Comparison of ENCODE assay signal across 9 cellular contexts in the genomic region with DNA sequence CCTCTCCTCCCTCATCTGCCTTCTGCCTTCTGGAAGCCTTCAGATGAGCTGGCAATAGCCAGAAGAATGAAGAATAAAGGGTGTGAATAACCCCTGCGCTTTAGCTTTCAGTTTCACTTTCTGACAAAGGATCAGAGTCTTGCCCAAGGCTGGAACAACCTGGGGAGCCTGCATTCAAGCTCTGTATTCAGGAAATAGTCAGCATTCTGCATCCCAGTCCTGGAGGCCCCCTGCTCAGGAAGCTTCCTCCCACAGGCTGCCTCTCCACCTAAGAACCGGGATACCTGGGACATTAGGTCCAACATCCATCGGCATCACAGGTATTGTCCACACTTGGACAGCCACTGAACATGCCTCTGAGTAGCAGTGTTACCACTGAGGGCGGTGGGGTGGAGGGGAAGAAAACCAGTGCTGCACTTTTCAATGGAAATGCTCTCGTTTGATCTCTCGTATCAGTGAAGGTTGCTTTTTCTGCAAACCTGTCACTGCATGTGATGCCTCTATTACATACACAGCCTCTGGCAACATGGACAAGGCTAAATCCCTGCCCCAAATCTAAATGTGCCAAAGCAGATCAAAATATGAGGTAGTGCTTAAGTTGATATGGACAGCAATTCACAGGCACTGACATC. TPM values are rescaled to one million over a fixed set of nuclear protein-coding genes. Genes with fewer than 3 reads are reported as not detected.
A peak's percentile ranks its signal among the peaks of the same experiment; 100 is the strongest.
DNase-seq lines count a peak whose midpoint lies in the region; ATAC-seq and TF ChIP-seq lines count a peak whose summit lies in the region.
"Had no signal": no experiment of that assay in that cellular context is flagged by ENCODE, and none has a peak within 500 bp of the region (broad histone marks: within the 10 kb centered on the region; RNA-seq: fewer than 3 reads in every experiment).

No MANE protein-coding gene starts in this region.

- H3K27ac Mint-ChIP-seq in endothelial cell (ENCODE audit: unreplicated experiment), result no peak overlapping the region

- H3K4me3 ChIP-seq in parathyroid adenoma (ENCODE audit: low read depth, low read length), result no peak overlapping the region
- no peak overlapping the region for H3K4me3 ChIP-seq in psoas muscle

- H3K36me3 ChIP-seq in parathyroid adenoma (ENCODE audit: control insufficient read depth, insufficient read depth, low read length) (no peaks in the 10 kb centered on the region), psoas muscle (ENCODE audit: insufficient read depth in 1 of 2, low read depth in 1 of 2) (no peaks in the 10 kb centered on the region)

- no peaks in the 10 kb centered on the region for H3K9me3 Mint-ChIP-seq in endothelial cell (ENCODE audit: unreplicated experiment)
- H3K9me3 Mint-ChIP-seq: central memory CD8-positive, alpha-beta T cell had no signal

- whole genome bisulfite sequencing in psoas muscle, 3 donors, result 50 to 71% (median 68%) methylated on average over 6 of the region's 6 CpGs

- H3K27me3 ChIP-seq in parathyroid adenoma (ENCODE audit: control insufficient read depth, insufficient read depth, low read length) (no peaks in the 10 kb centered on the region), psoas muscle (ENCODE audit: insufficient read depth in 3 of 3, low read length in 2 of 3) (peaks cover 0 to 3% (median 0%) of the 10 kb centered on the region in 3 donors)

- TF ChIP-seq CTCF in endothelial cell (IDR thresholded peaks at IDR 0.05; ENCODE audit: unreplicated experiment), result no peak
- no peak for TF ChIP-seq CTCF in parathyroid adenoma (IDR thresholded peaks at IDR 0.05)
- TF ChIP-seq CTCF in psoas muscle (IDR thresholded peaks at IDR 0.05), result no peak

- intact Hi-C loops in psoas muscle (cut with DNase I), result no loop called here

- H3K27me3 Mint-ChIP-seq in endothelial cell (ENCODE audit: unreplicated experiment), result no peaks in the 10 kb centered on the region
- H3K27me3 Mint-ChIP-seq: central memory CD8-positive, alpha-beta T cell had no signal

- peak overlapping the region; percentile 42 for H2AFZ ChIP-seq in parathyroid adenoma

- peak overlapping the region; percentile 16 for H3K4me3 Mint-ChIP-seq in endothelial cell (ENCODE audit: unreplicated experiment)
- H3K4me3 Mint-ChIP-seq: central memory CD8-positive, alpha-beta T cell had no signal

- H3K79me2 ChIP-seq in parathyroid adenoma, result no peaks in the 10 kb centered on the region

- no peaks in the 10 kb centered on the region for H3K4me1 ChIP-seq in parathyroid adenoma
- H3K4me1 ChIP-seq in psoas muscle, result no peaks in the 10 kb centered on the region

- H3K36me3 Mint-ChIP-seq in endothelial cell (ENCODE audit: low read depth, unreplicated experiment), result no peaks in the 10 kb centered on the region

- H3K9ac ChIP-seq in parathyroid adenoma, result no peak overlapping the region

- no peaks in the 10 kb centered on the region for H3K9me3 ChIP-seq in parathyroid adenoma (ENCODE audit: control insufficient read depth, low read length)
- H3K9me3 ChIP-seq in psoas muscle, result no peaks in the 10 kb centered on the region

- DNase-seq in M059J (ENCODE audit: low read depth) (peak; percentile 75), endothelial cell (ENCODE audit: low spot score) (peak; percentile 6), psoas muscle (no peak), mesenteric fat pad (ENCODE audit: low spot score) (no peak)
- DNase-seq: NCI-H1105 treated with DMSO at 0.1 percent for 48 hours had no signal

- H3K4me1 Mint-ChIP-seq in endothelial cell (ENCODE audit: unreplicated experiment), result peaks cover 10% of the 10 kb centered on the region

- no peak overlapping the region for H3K4me2 ChIP-seq in parathyroid adenoma (ENCODE audit: low read length)

- H3K27ac ChIP-seq in parathyroid adenoma (no peak overlapping the region), psoas muscle (no peak overlapping the region)

- peak; percentile 59 for ATAC-seq in GM21723 (IDR thresholded peaks at IDR 0.05; ENCODE audit: unreplicated experiment)
- no peak for ATAC-seq in psoas muscle
- ATAC-seq in HG02763 (IDR thresholded peaks at IDR 0.05; ENCODE audit: unreplicated experiment), result no peak

RNA-seq across cellular contexts. Expression of gene ACO1, which starts 39.8 kb away (rescaled TPM):
- total RNA-seq in M059J (2014; rRNA removed; shearing (Covaris generic)), result 22.1 and 40.5 TPM in 2 replicates
- total RNA-seq in endothelial cell (ENCODE audit: unreplicated experiment), result 30.6 TPM
- 10 to 100 TPM; 27.2 to 39.4 (median 32.3) TPM for total RNA-seq in psoas muscle
- polyA plus RNA-seq in psoas muscle, result 10 to 100 TPM; 15.6 to 27.1 (median 16.1) TPM
- total RNA-seq in mesenteric fat pad, result 237 TPM

Comparison
In these comparisons a context has a peak if more than half of its experiments do, and no peak if none do; other contexts are left out.
1. DNase-seq: peak in M059J (single experiment) and endothelial cell (single experiment); none in psoas muscle (0 of 2) and mesenteric fat pad (single experiment).